3 cellular contexts compared by ENCODE assay signal in genomic region chr10:27981744-27982143, GRCh38.
TF ChIP-seq lines count a peak whose summit lies in the region.

No MANE protein-coding gene starts in this region.

TF ChIP-seq in HepG2, 621 proteins besides CTCF, POLR2A, EP300 and RAD21:
- TF ChIP-seq TFAP4 (IDR thresholded peaks at IDR 0.05; ENCODE audit: borderline replicate concordance, low read depth): no peak
- TF ChIP-seq KLF13 (CRISPR knock-in tag; IDR thresholded peaks at IDR 0.05): no peak
- no peak for TF ChIP-seq CERS6 (CRISPR knock-in tag; IDR thresholded peaks at IDR 0.05)
- TF ChIP-seq ATF7 (IDR thresholded peaks at IDR 0.05): peak; percentile 93
- TF ChIP-seq ATF7 (CRISPR knock-in tag; IDR thresholded peaks at IDR 0.05): no peak
- TF ChIP-seq CEBPG (CRISPR knock-in tag; IDR thresholded peaks at IDR 0.05): no peak
- TF ChIP-seq CREB1 (IDR thresholded peaks at IDR 0.05): peak; percentile 84
- no peak for TF ChIP-seq CREB1 (CRISPR knock-in tag; IDR thresholded peaks at IDR 0.05)
- TF ChIP-seq NR1H2 (CRISPR knock-in tag; IDR thresholded peaks at IDR 0.05; ENCODE audit: borderline replicate concordance, low read depth): no peak
- TF ChIP-seq CC2D1A (CRISPR knock-in tag; IDR thresholded peaks at IDR 0.05): no peak
- TF ChIP-seq NFKB2 (CRISPR knock-in tag; IDR thresholded peaks at IDR 0.05; ENCODE audit: borderline replicate concordance): no peak
- no peak for TF ChIP-seq ARNTL (CRISPR knock-in tag; IDR thresholded peaks at IDR 0.05)
- TF ChIP-seq E2F1 (CRISPR knock-in tag; IDR thresholded peaks at IDR 0.05): no peak
- no peak for TF ChIP-seq ZNF331 (CRISPR knock-in tag; IDR thresholded peaks at IDR 0.05)
- TF ChIP-seq TBP (CRISPR knock-in tag; IDR thresholded peaks at IDR 0.05): no peak
- TF ChIP-seq ZNF296 (CRISPR knock-in tag; conservative IDR thresholded peaks at IDR 0.05): no peak
TF ChIP-seq in HepG2: peak in this region for 2.

TF ChIP-seq in HEK293, 187 proteins besides CTCF, POLR2A, EP300 and RAD21:
- TF ChIP-seq ZNF274 (IDR thresholded peaks at IDR 0.05; ENCODE audit: low read length): no peak
- TF ChIP-seq ZNF274 (tag by site-specific recombination; IDR thresholded peaks at IDR 0.05; ENCODE audit: borderline replicate concordance): no peak
- peak; percentile 63 for TF ChIP-seq ZNF629 (tag by site-specific recombination; IDR thresholded peaks at IDR 0.05)
- no peak for TF ChIP-seq ZBTB8A (tag by site-specific recombination; IDR thresholded peaks at IDR 0.05)
- TF ChIP-seq ATF2 (tag by site-specific recombination; IDR thresholded peaks at IDR 0.05; ENCODE audit: low read depth): peak; percentile 60

TF ChIP-seq in H1, 55 proteins besides CTCF, POLR2A, EP300 and RAD21:
- peak; percentile 40; the same call in 1 of the 2 replicates for TF ChIP-seq CREB1 (IDR thresholded peaks at IDR 0.05)
- TF ChIP-seq RBBP5 (IDR thresholded peaks at IDR 0.05; ENCODE audit: borderline replicate concordance, low read depth, low read length): no peak
- no peak for TF ChIP-seq POLR2AphosphoS5 (IDR thresholded peaks at IDR 0.05; ENCODE audit: low read depth, low read length)
- no peak for TF ChIP-seq BACH1 (IDR thresholded peaks at IDR 0.05; ENCODE audit: low read length)
- no peak for TF ChIP-seq SP4 (IDR thresholded peaks at IDR 0.05; ENCODE audit: low read length)
- TF ChIP-seq RXRA (IDR thresholded peaks at IDR 0.05; ENCODE audit: insufficient read depth, low read depth, low read length): no peak
TF ChIP-seq in H1: peak in this region for 1.
